Comparison of ENCODE assay signal across 34 cellular contexts in genomic region chr5:145701404-145701803, GRCh38.
DNase-seq lines count a peak whose midpoint lies in the region; ATAC-seq, FAIRE-seq and TF ChIP-seq lines count a peak whose summit lies in the region.
"Had no signal": no experiment of that assay in that cellular context is flagged by ENCODE, and none has a peak within 500 bp of the region (broad histone marks: within the 10 kb centered on the region; RNA-seq: fewer than 3 reads in every experiment).

No MANE protein-coding gene starts in this region.

- POLR2A ChIA-PET in HCT116 (lab: Charles Lee): no interaction called here

- no peak for TF ChIP-seq POLR2A in HCT116 (IDR thresholded peaks at IDR 0.05; ENCODE audit: borderline replicate concordance, extremely low read depth, insufficient read depth, insufficient read length)
- TF ChIP-seq POLR2A in esophagus squamous epithelium (IDR thresholded peaks at IDR 0.05): no peak

- peak; percentile 60 for FAIRE-seq in astrocyte (lab: Jason Lieb, UNC)
- FAIRE-seq in islet of Langerhans (lab: Jason Lieb, UNC): peak; percentile 5
- FAIRE-seq: TTC549 had no signal

- H3K9me3 Mint-ChIP-seq in astrocyte (ENCODE audit: unreplicated experiment): no peaks in the 10 kb centered on the region
- H3K9me3 Mint-ChIP-seq: activated CD4-positive, alpha-beta memory T cell treated with anti-CD3 and anti-CD28 coated beads for 36 hours; activated naive CD4-positive, alpha-beta T cell treated with anti-CD3 and anti-CD28 coated beads, Interleukin-2, amount 50 U/mL, for 24 hours; immature natural killer cell had no signal

- CTCF ChIA-PET in HCT116 (lab: Charles Lee): no interaction called here

- H4K20me1 ChIP-seq in HCT116 (ENCODE audit: insufficient read depth) (0 out of 2 replicates have a peak, but pooled peaks cover 3% of the 10 kb centered on the region), astrocyte (ENCODE audit: insufficient read depth, low read length) (no peaks in the 10 kb centered on the region)
- H4K20me1 ChIP-seq: BLaER1 treated with 17β-estradiol and CSF1 and Interleukin-3, amounts not matched to agents 10 nM and 100 nM had no signal

- no peaks in the 10 kb centered on the region for H3K27me3 Mint-ChIP-seq in astrocyte (ENCODE audit: low read depth, unreplicated experiment)
- H3K27me3 Mint-ChIP-seq: activated CD4-positive, alpha-beta memory T cell treated with anti-CD3 and anti-CD28 coated beads for 36 hours; activated naive CD4-positive, alpha-beta T cell treated with anti-CD3 and anti-CD28 coated beads, Interleukin-2, amount 50 U/mL, for 24 hours had no signal

- H3K4me1 Mint-ChIP-seq in astrocyte (ENCODE audit: low read depth, unreplicated experiment): peaks cover 4% of the 10 kb centered on the region
- H3K4me1 Mint-ChIP-seq: activated naive CD4-positive, alpha-beta T cell treated with anti-CD3 and anti-CD28 coated beads, Interleukin-2, amount 50 U/mL, for 24 hours; immature natural killer cell; naive thymus-derived CD8-positive, alpha-beta T cell had no signal

- TF ChIP-seq CTCF in 22Rv1 (IDR thresholded peaks at IDR 0.05) (peak; percentile 16; the same call in 1 of the 2 replicates), HCT116 (IDR thresholded peaks at IDR 0.05 in 2 of 3, conservative IDR thresholded peaks at IDR 0.05 in 1 of 3; ENCODE audit: borderline replicate concordance in 1 of 3, insufficient read depth in 1 of 3, low read depth in 2 of 3, low read length in 2 of 3) (peak in 2 of 3 experiments; percentile 19 to 25; a peak in 1 of 6 replicates), astrocyte (IDR thresholded peaks at IDR 0.05; ENCODE audit: insufficient read depth, low read depth, low read length) (no peak), lower lobe of right lung (IDR thresholded peaks at IDR 0.05) (no peak), esophagus squamous epithelium (IDR thresholded peaks at IDR 0.05) (no peak)

- H3K9me3 ChIP-seq in HCT116 (ENCODE audit: control insufficient read depth in 1 of 2, insufficient read depth in 1 of 2, low read depth in 1 of 2, low read length in 2 of 2): no peaks in the 10 kb centered on the region
- H3K9me3 ChIP-seq in astrocyte (ENCODE audit: insufficient read depth, low read depth, low read length): no peaks in the 10 kb centered on the region
- H3K9me3 ChIP-seq in lower lobe of right lung: no peaks in the 10 kb centered on the region
- no peaks in the 10 kb centered on the region for H3K9me3 ChIP-seq in esophagus squamous epithelium
- H3K9me3 ChIP-seq: BLaER1 treated with 17β-estradiol and CSF1 and Interleukin-3, amounts not matched to agents 10 nM and 100 nM; gastroesophageal sphincter; left ventricle myocardium inferior; right atrium auricular region; spleen; transverse colon had no signal

- H3K27ac ChIP-seq in 22Rv1 (no peak overlapping the region), HCT116 (ENCODE audit: low read depth, low read length) (no peak overlapping the region), astrocyte (ENCODE audit: low read depth, low read length) (no peak overlapping the region), lower lobe of right lung (no peak overlapping the region), esophagus squamous epithelium (no peak overlapping the region)
- H3K27ac ChIP-seq: BLaER1 treated with 17β-estradiol and CSF1 and Interleukin-3, amounts not matched to agents 10 nM and 100 nM; gastroesophageal sphincter; hepatocyte; HL-60; left ventricle myocardium inferior; right atrium auricular region; RWPE1; spleen; transverse colon had no signal

- H3K36me3 ChIP-seq in HCT116 (ENCODE audit: control insufficient read depth in 1 of 2, insufficient read depth in 2 of 2, low read length in 2 of 2): no peaks in the 10 kb centered on the region
- no peaks in the 10 kb centered on the region for H3K36me3 ChIP-seq in astrocyte (ENCODE audit: insufficient read depth, low read length)
- H3K36me3 ChIP-seq in lower lobe of right lung: no peaks in the 10 kb centered on the region
- no peaks in the 10 kb centered on the region for H3K36me3 ChIP-seq in esophagus squamous epithelium
- H3K36me3 ChIP-seq: BLaER1 treated with 17β-estradiol and CSF1 and Interleukin-3, amounts not matched to agents 10 nM and 100 nM; gastroesophageal sphincter; left ventricle myocardium inferior; right atrium auricular region; spleen; transverse colon had no signal

- BruUV-seq in HCT116 (replicated peaks; lab: Mats Ljungman, UMichigan): no TSS peak

- H3K4me2 ChIP-seq in HCT116 (ENCODE audit: low read length): no peak overlapping the region
- H3K4me2 ChIP-seq in astrocyte (ENCODE audit: low read length): no peak overlapping the region
- H3K4me2 ChIP-seq: BLaER1 treated with 17β-estradiol and CSF1 and Interleukin-3, amounts not matched to agents 10 nM and 100 nM; hepatocyte had no signal

- peak; percentile 36; the same call in 1 of the 2 replicates for TF ChIP-seq RAD21 in HCT116 (IDR thresholded peaks at IDR 0.05; ENCODE audit: low read depth)

- peaks cover 0 to 6% of the 10 kb centered on the region in 2 experiments; a peak in 2 of 4 replicates for H3K4me1 ChIP-seq in HCT116 (ENCODE audit: control insufficient read depth in 1 of 2, insufficient read depth in 2 of 2, low read length in 2 of 2)
- no peaks in the 10 kb centered on the region for H3K4me1 ChIP-seq in astrocyte (ENCODE audit: insufficient read depth, low read length)
- no peaks in the 10 kb centered on the region for H3K4me1 ChIP-seq in lower lobe of right lung
- no peaks in the 10 kb centered on the region for H3K4me1 ChIP-seq in esophagus squamous epithelium
- H3K4me1 ChIP-seq: gastroesophageal sphincter, left ventricle myocardium inferior, right atrium auricular region, spleen, transverse colon had no signal

- H2AFZ ChIP-seq in HCT116 (ENCODE audit: low read depth, low read length, poor library complexity, severe bottlenecking) (no peak overlapping the region), astrocyte (ENCODE audit: low read depth, low read length) (no peak overlapping the region)
- H2AFZ ChIP-seq: hepatocyte had no signal

- intact Hi-C loops in HCT116 (cut with micrococcal nuclease): loop anchor here (2.0 to 5.0 kb wide), 2 partner anchors 123 to 186 kb away; no protein-coding TSS in a partner anchor
- intact Hi-C loops in lower lobe of right lung (cut with DNase I): no loop called here
- intact Hi-C loops in esophagus squamous epithelium (cut with DNase I): no loop called here

- H3K27me3 ChIP-seq in HCT116 (ENCODE audit: insufficient read depth, low read length) (no peaks in the 10 kb centered on the region), astrocyte (ENCODE audit: insufficient read depth, low read length) (no peaks in the 10 kb centered on the region), lower lobe of right lung (ENCODE audit: low read depth) (no peaks in the 10 kb centered on the region), esophagus squamous epithelium (no peaks in the 10 kb centered on the region)
- H3K27me3 ChIP-seq: BLaER1 treated with 17β-estradiol and CSF1 and Interleukin-3, amounts not matched to agents 10 nM and 100 nM; gastroesophageal sphincter; hepatocyte; right atrium auricular region; spleen; transverse colon had no signal

- no peak for ATAC-seq in HCT116
- ATAC-seq in lower lobe of right lung: no peak
- ATAC-seq: activated CD4-positive, CD25-positive, alpha-beta regulatory T cell treated with anti-CD3 and anti-CD28 coated beads, Interleukin-2, amount 50 U/mL, for 24 hours; gastroesophageal sphincter; naive thymus-derived CD8-positive, alpha-beta T cell had no signal

- DNase-seq in HCT116 (ENCODE audit: low read depth, low spot score) (no peak), astrocyte (ENCODE audit: low read depth) (no peak), iPS-NIHi7 (ENCODE audit: extremely low spot score) (no peak), lower lobe of right lung (no peak), G401 (ENCODE audit: low spot score) (no peak), esophagus squamous epithelium (lab: John Stamatoyannopoulos, UW) (no peak)
- DNase-seq: ACHN; activated CD4-positive, alpha-beta memory T cell treated with anti-CD3 and anti-CD28 coated beads for 36 hours; activated CD8-positive, alpha-beta memory T cell treated with anti-CD3 and anti-CD28 coated beads, Interleukin-2, amount 50 U/mL, for 4 hours; amygdala; COR-L47; cortex of kidney; immature natural killer cell; Kasumi-1; left ventricle myocardium inferior; naive thymus-derived CD8-positive, alpha-beta T cell; NCI-H1092 treated with DMSO at 0.1 percent for 48 hours; NCI-H187 treated with DMSO at 0.1 percent for 48 hours; NCI-H526 treated with DMSO at 0.1 percent for 48 hours; spleen; stimulated activated CD4-positive, alpha-beta T cell treated with anti-CD3 and anti-CD28 coated beads, Interleukin-2, amount 100 ng/mL, for 48 hours; T-helper 1 cell; transverse colon had no signal

- no peaks in the 10 kb centered on the region for H3K9me2 ChIP-seq in HCT116 (ENCODE audit: insufficient read depth)

- H3K9ac ChIP-seq in HCT116 (ENCODE audit: low read length): no peak overlapping the region
- no peak overlapping the region for H3K9ac ChIP-seq in astrocyte (ENCODE audit: low read length)
- H3K9ac ChIP-seq: BLaER1 treated with 17β-estradiol and CSF1 and Interleukin-3, amounts not matched to agents 10 nM and 100 nM had no signal

- in situ Hi-C loops in G401 (cut with HindIII; ENCODE audit: low sequenced_read_pairs): no loop called here

- no peak overlapping the region for H3K4me3 Mint-ChIP-seq in astrocyte (ENCODE audit: unreplicated experiment)
- H3K4me3 Mint-ChIP-seq: activated CD4-positive, alpha-beta memory T cell treated with anti-CD3 and anti-CD28 coated beads for 36 hours; activated naive CD4-positive, alpha-beta T cell treated with anti-CD3 and anti-CD28 coated beads, Interleukin-2, amount 50 U/mL, for 24 hours; immature natural killer cell; naive thymus-derived CD8-positive, alpha-beta T cell had no signal

- H3K27ac Mint-ChIP-seq in astrocyte (ENCODE audit: unreplicated experiment): no peak overlapping the region
- H3K27ac Mint-ChIP-seq: activated CD4-positive, alpha-beta memory T cell treated with anti-CD3 and anti-CD28 coated beads for 36 hours; activated naive CD4-positive, alpha-beta T cell treated with anti-CD3 and anti-CD28 coated beads, Interleukin-2, amount 50 U/mL, for 24 hours; immature natural killer cell; naive thymus-derived CD8-positive, alpha-beta T cell had no signal

- RAD21 ChIA-PET in HCT116 (lab: Charles Lee; ENCODE audit: low non-redundant PET in 1 of 2, low total read pairs in 2 of 2, uncharacterized antibody in 2 of 2, unreplicated experiment in 2 of 2): no interaction called here

- 89 to 95% methylated on average over 3 of the region's 3 CpGs for WGBS in esophagus squamous epithelium, 2 donors

- H3K4me3 ChIP-seq in HCT116 (replicated peaks in 1 of 2; ENCODE audit: low read depth in 1 of 2, low read length in 2 of 2) (no peak overlapping the region), astrocyte (ENCODE audit: insufficient read depth, low read depth, low read length) (no peak overlapping the region), lower lobe of right lung (no peak overlapping the region), esophagus squamous epithelium (no peak overlapping the region)
- H3K4me3 ChIP-seq: BLaER1 treated with 17β-estradiol and CSF1 and Interleukin-3, amounts not matched to agents 10 nM and 100 nM; gastroesophageal sphincter; hepatocyte; left ventricle myocardium inferior; right atrium auricular region; spleen; transverse colon had no signal

- H3K36me3 Mint-ChIP-seq in astrocyte (ENCODE audit: low read depth, unreplicated experiment): no peaks in the 10 kb centered on the region
- H3K36me3 Mint-ChIP-seq: activated CD4-positive, alpha-beta memory T cell treated with anti-CD3 and anti-CD28 coated beads for 36 hours; activated naive CD4-positive, alpha-beta T cell treated with anti-CD3 and anti-CD28 coated beads, Interleukin-2, amount 50 U/mL, for 24 hours; immature natural killer cell; naive thymus-derived CD8-positive, alpha-beta T cell had no signal

- H3K79me2 ChIP-seq in HCT116 (ENCODE audit: insufficient read depth, low read length): no peaks in the 10 kb centered on the region
- no peaks in the 10 kb centered on the region for H3K79me2 ChIP-seq in astrocyte (ENCODE audit: insufficient read depth, low read length)
- H3K79me2 ChIP-seq: hepatocyte had no signal

Comparison
In these comparisons a context has a peak if more than half of its experiments do, and no peak if none do; other contexts are left out.
1. CTCF ChIP-seq: peak in 22Rv1 (single experiment) and HCT116 (2 of 3); none in astrocyte (single experiment), lower lobe of right lung (single experiment) and esophagus squamous epithelium (0 of 6).